ENCODE assay signal across 9 cellular contexts in the genomic region with DNA sequence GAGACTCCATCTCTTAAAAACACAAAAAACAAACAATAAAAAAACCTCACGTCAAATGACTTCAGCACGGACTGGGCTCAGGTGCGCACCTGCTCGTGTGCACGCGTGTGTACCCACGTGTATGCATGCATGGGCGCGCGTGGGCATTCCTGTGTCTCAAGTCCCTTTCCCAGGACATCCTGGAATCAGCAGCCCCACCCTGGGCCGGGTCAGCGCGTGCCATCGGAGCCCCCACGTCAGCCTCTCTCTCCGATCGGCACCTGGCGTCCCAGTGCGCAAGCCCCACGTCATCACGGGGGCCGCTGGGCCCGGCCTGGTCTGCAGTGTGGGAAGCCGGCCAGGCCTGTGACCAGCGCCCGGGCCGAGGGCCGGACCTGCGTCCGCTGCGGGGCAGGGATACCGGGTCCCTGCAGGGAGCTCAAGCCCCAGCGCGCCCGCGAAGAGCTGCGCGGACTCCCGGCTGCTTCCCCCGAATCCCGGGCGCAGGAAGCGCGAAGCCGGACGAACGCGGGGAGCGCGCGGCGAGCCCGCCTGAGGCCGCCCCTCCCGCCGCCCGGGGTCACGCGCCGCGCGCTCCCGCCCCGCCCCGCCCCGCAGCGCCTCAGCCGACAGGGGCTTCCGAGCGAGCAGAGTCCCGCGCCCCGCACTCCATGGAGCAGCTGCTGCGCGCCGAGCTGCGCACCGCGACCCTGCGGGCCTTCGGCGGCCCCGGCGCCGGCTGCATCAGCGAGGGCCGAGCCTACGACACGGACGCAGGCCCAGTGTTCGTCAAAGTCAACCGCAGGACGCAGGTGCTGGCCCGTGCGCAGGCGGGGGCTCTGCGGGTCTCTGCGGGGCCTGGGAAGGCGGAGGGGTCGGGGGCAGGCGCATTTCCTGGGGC. TPM values are rescaled to one million over a fixed set of nuclear protein-coding genes. Genes with fewer than 3 reads are reported as not detected.
DNase-seq lines count a peak whose midpoint lies in the region; ATAC-seq and TF ChIP-seq lines count a peak whose summit lies in the region.
"Had no signal": no experiment of that assay in that cellular context is flagged by ENCODE, and none has a peak within 500 bp of the region (broad histone marks: within the 10 kb centered on the region; RNA-seq: fewer than 3 reads in every experiment).

TSS of gene FN3K (plus strand) at position 629 of the 880 bp plus-strand sequence. CDS start at position 651, 22 bp downstream.

- peak within 1 kb of the TSS; percentile 56 for H3K4me3 ChIP-seq in lower leg skin (ENCODE audit: low read depth, poor library complexity, severe bottlenecking)

- no peak for TF ChIP-seq CTCF in lower leg skin (IDR thresholded peaks at IDR 0.05)

- WGBS in lower leg skin, 2 donors, result 6% methylated on average over 24 to 27 of the region's 101 CpGs

- peak; percentile 81 for ATAC-seq in effector memory CD8-positive, alpha-beta T cell (replicated peaks)
- ATAC-seq in stimulated activated naive CD8-positive, alpha-beta T cell treated with anti-CD3 and anti-CD28 coated beads, Interleukin-15, Interleukin-2, amounts not matched to agents 100 U/mL and 50 U/mL, for 24 hours, result peak; percentile 50
- no peak for ATAC-seq in HG03469 (IDR thresholded peaks at IDR 0.05; ENCODE audit: unreplicated experiment)

- peaks cover 2 to 4% of the 10 kb centered on the region in 2 donors for H3K4me1 Mint-ChIP-seq in effector memory CD8-positive, alpha-beta T cell (ENCODE audit: low read depth in 2 of 2)

- no peak for TF ChIP-seq POLR2A in lower leg skin (IDR thresholded peaks at IDR 0.05)

- no peaks in the 10 kb centered on the region for H3K36me3 Mint-ChIP-seq in effector memory CD8-positive, alpha-beta T cell (ENCODE audit: insufficient read depth)

- peaks cover 3 to 8% of the 10 kb centered on the region in 2 donors for H3K9me3 Mint-ChIP-seq in effector memory CD8-positive, alpha-beta T cell

- intact Hi-C loops in lower leg skin (cut with DNase I; ENCODE audit: low total_unique reads), result no loop called here

- no peaks in the 10 kb centered on the region for H3K27me3 Mint-ChIP-seq in effector memory CD8-positive, alpha-beta T cell

- DNase-seq in COLO668 (lab: John Stamatoyannopoulos, UW; ENCODE audit: unreplicated experiment), result peak; percentile 79
- DNase-seq in Kasumi-1 (lab: John Stamatoyannopoulos, UW), result peak; percentile 29 to 44
- DNase-seq in activated CD4-positive, alpha-beta T cell treated with anti-CD3 and anti-CD28 coated beads, Interleukin-2, amount 50 U/mL, for 1 hour, result peak; percentile 28
- no peak for DNase-seq in effector memory CD8-positive, alpha-beta T cell
- DNase-seq in lower leg skin (ENCODE audit: low spot score in 2 of 2), result no peak
- DNase-seq in stimulated activated naive CD8-positive, alpha-beta T cell treated with anti-CD3 and anti-CD28 coated beads, Interleukin-15, Interleukin-2, amounts not matched to agents 100 U/mL and 50 U/mL, for 24 hours, result peak; percentile 31
- DNase-seq in MV-4-11 (lab: John Stamatoyannopoulos, UW), result no peak

- peak within 1 kb of the TSS; percentile 56 to 66 for H3K4me3 Mint-ChIP-seq in effector memory CD8-positive, alpha-beta T cell

- H3K27ac Mint-ChIP-seq in effector memory CD8-positive, alpha-beta T cell, result peak within 1 kb of the TSS in 1 of 2 donors; percentile 55

RNA-seq across cellular contexts. Expression of gene FN3K, which starts in this region (rescaled TPM):
- total RNA-seq in lower leg skin, result 1 to 10 TPM; 1.4 to 4.8 (median 3.3) TPM
- total RNA-seq: HT1080 had no signal

Comparison
In these comparisons a context has a peak if more than half of its experiments do, and no peak if none do; other contexts are left out.
1. DNase-seq: peak in COLO668 (single experiment), Kasumi-1 (2 of 2), activated CD4-positive, alpha-beta T cell treated with anti-CD3 and anti-CD28 coated beads, Interleukin-2, amount 50 U/mL, for 1 hour (single experiment) and stimulated activated naive CD8-positive, alpha-beta T cell treated with anti-CD3 and anti-CD28 coated beads, Interleukin-15, Interleukin-2, amounts not matched to agents 100 U/mL and 50 U/mL, for 24 hours (single experiment); none in effector memory CD8-positive, alpha-beta T cell (0 of 3), lower leg skin (0 of 2) and MV-4-11 (single experiment).